In genomic region chr10:5380395-5380794, GRCh38 we compare ENCODE assay signal across 2 cellular contexts. TPM values are rescaled to one million over a fixed set of nuclear protein-coding genes. Genes with fewer than 3 reads are reported as not detected.
"Had no signal": no experiment of that assay in that cellular context is flagged by ENCODE, and none has a peak within 500 bp of the region (broad histone marks: within the 10 kb centered on the region; RNA-seq: fewer than 3 reads in every experiment).

No MANE protein-coding gene starts in this region.

RNA-seq across cellular contexts. Expression of gene UCN3, which starts 15.6 kb away (rescaled TPM):
- total RNA-seq: G401, GM12878 had no signal
- polyA plus RNA-seq: GM12878 had no signal

RNA-seq across cellular contexts. Expression of gene TUBAL3, which starts 24.2 kb away (rescaled TPM):
- total RNA-seq: G401, GM12878 had no signal
